Comparison of ENCODE assay signal across 8 cellular contexts in genomic region chr2:241858206-241859016, GRCh38. TPM values are rescaled to one million over a fixed set of nuclear protein-coding genes. Genes with fewer than 3 reads are reported as not detected.
A peak's percentile ranks its signal among the peaks of the same experiment; 100 is the strongest.
DNase-seq lines count a peak whose midpoint lies in the region; ATAC-seq and TF ChIP-seq lines count a peak whose summit lies in the region.

Gene PDCD1, minus strand, starts transcription at chr2:241858894. Its CDS starts 56 bp downstream, at chr2:241858838.

- DNase-seq in activated naive CD8-positive, alpha-beta T cell treated with anti-CD3 and anti-CD28 coated beads, Interleukin-2, amount 50 U/mL, for 16 hours (ENCODE audit: low read depth, low spot score), result peak; percentile 29
- DNase-seq in lung (ENCODE audit: low spot score) (no peak), NCI-H748 (lab: John Stamatoyannopoulos, UW; ENCODE audit: unreplicated experiment) (no peak)
- peak; percentile 82 for DNase-seq in stimulated activated naive CD8-positive, alpha-beta T cell treated with anti-CD3 and anti-CD28 coated beads, Interleukin-15, Interleukin-2, amounts not matched to agents 100 U/mL and 50 U/mL, for 24 hours
- no peak for DNase-seq in NK-92 treated with Interleukin-12 subunit alpha and Interleukin-12 subunit beta, amount 100 ng/mL, for 24 hours (lab: John Stamatoyannopoulos, UW)

- peak within 1 kb of the TSS; percentile 92 for H3K27ac ChIP-seq in OCI-LY3 (ENCODE audit: low read length)
- peak within 1 kb of the TSS; percentile 32 to 76 for H3K27ac ChIP-seq in lung (ENCODE audit: low read depth in 1 of 2, low read length in 1 of 2)

- H2AFZ ChIP-seq in OCI-LY3 (ENCODE audit: low read depth, low read length), result no peak within 1 kb of the TSS

- H3K36me3 ChIP-seq in OCI-LY3 (replicated peaks; ENCODE audit: low read depth, low read length) (no peaks in the 10 kb centered on the region), lung (ENCODE audit: control insufficient read depth in 2 of 2, insufficient read depth in 2 of 2, low read length in 2 of 2) (no peaks in the 10 kb centered on the region)

- H3K4me1 ChIP-seq in OCI-LY3 (ENCODE audit: low read length) (peaks cover 29% of the 10 kb centered on the region), lung (ENCODE audit: control insufficient read depth in 2 of 2, insufficient read depth in 2 of 2, low read length in 2 of 2) (peaks cover 0 to 3% of the 10 kb centered on the region in 2 donors)

- 64 to 71% methylated on average over 26 to 28 of the region's 28 CpGs for WGBS in lung, 2 donors

- ATAC-seq in GM19395 (IDR thresholded peaks at IDR 0.05; ENCODE audit: unreplicated experiment), result peak; percentile 45
- no peak for ATAC-seq in lung (ENCODE audit: insufficient read depth, low FRiP score)
- peak; percentile 30 for ATAC-seq in stimulated activated naive CD8-positive, alpha-beta T cell treated with anti-CD3 and anti-CD28 coated beads, Interleukin-15, Interleukin-2, amounts not matched to agents 100 U/mL and 50 U/mL, for 24 hours
- no peak for ATAC-seq in GM18870 (IDR thresholded peaks at IDR 0.05; ENCODE audit: unreplicated experiment)

- H3K9me3 ChIP-seq in OCI-LY3 (ENCODE audit: insufficient read depth, low read length) (no peaks in the 10 kb centered on the region), lung (ENCODE audit: control insufficient read depth in 2 of 2, insufficient read depth in 1 of 2, low read length in 1 of 2) (no peaks in the 10 kb centered on the region)

- H3K4me3 ChIP-seq in OCI-LY3 (ENCODE audit: low read length), result peak within 1 kb of the TSS; percentile 93
- no peak within 1 kb of the TSS for H3K4me3 ChIP-seq in lung

- peaks cover 19% of the 10 kb centered on the region for H3K79me2 ChIP-seq in OCI-LY3 (ENCODE audit: low read length)

- H3K4me2 ChIP-seq in OCI-LY3 (ENCODE audit: low read length), result peak within 1 kb of the TSS; percentile 96

- H3K9ac ChIP-seq in OCI-LY3 (ENCODE audit: low read length), result peak within 1 kb of the TSS; percentile 88

- 0 out of 2 replicates have a peak, but pooled peaks cover 5% of the 10 kb centered on the region for H4K20me1 ChIP-seq in OCI-LY3 (ENCODE audit: insufficient read depth, low read length)

- TF ChIP-seq CTCF in OCI-LY3 (IDR thresholded peaks at IDR 0.05; ENCODE audit: low read depth, low read length) (no peak), lung (IDR thresholded peaks at IDR 0.05; ENCODE audit: control extremely low read depth, extremely low read depth) (no peak)

- H3K27me3 ChIP-seq in OCI-LY3 (ENCODE audit: low read depth, low read length) (no peaks in the 10 kb centered on the region), lung (ENCODE audit: control insufficient read depth, insufficient read depth) (no peaks in the 10 kb centered on the region)

RNA-seq across cellular contexts. Expression of gene PDCD1, which starts in this region (rescaled TPM):
- total RNA-seq in lung, result under 1 TPM; 0.83 to 0.97 TPM
- polyA plus RNA-seq in lung, result under 1 TPM; 0.59 to 0.80 TPM

Comparison
In these comparisons a context has a peak if more than half of its experiments do, and no peak if none do; other contexts are left out.
1. ATAC-seq: peak in GM19395 (single experiment) and stimulated activated naive CD8-positive, alpha-beta T cell treated with anti-CD3 and anti-CD28 coated beads, Interleukin-15, Interleukin-2, amounts not matched to agents 100 U/mL and 50 U/mL, for 24 hours (single experiment); none in lung (single experiment) and GM18870 (single experiment).
2. DNase-seq: peak in activated naive CD8-positive, alpha-beta T cell treated with anti-CD3 and anti-CD28 coated beads, Interleukin-2, amount 50 U/mL, for 16 hours (single experiment) and stimulated activated naive CD8-positive, alpha-beta T cell treated with anti-CD3 and anti-CD28 coated beads, Interleukin-15, Interleukin-2, amounts not matched to agents 100 U/mL and 50 U/mL, for 24 hours (single experiment); none in lung (single experiment), NK-92 treated with Interleukin-12 subunit alpha and Interleukin-12 subunit beta, amount 100 ng/mL, for 24 hours (single experiment) and NCI-H748 (single experiment).